ENCODE assay signal across 10 cellular contexts in the genomic region with DNA sequence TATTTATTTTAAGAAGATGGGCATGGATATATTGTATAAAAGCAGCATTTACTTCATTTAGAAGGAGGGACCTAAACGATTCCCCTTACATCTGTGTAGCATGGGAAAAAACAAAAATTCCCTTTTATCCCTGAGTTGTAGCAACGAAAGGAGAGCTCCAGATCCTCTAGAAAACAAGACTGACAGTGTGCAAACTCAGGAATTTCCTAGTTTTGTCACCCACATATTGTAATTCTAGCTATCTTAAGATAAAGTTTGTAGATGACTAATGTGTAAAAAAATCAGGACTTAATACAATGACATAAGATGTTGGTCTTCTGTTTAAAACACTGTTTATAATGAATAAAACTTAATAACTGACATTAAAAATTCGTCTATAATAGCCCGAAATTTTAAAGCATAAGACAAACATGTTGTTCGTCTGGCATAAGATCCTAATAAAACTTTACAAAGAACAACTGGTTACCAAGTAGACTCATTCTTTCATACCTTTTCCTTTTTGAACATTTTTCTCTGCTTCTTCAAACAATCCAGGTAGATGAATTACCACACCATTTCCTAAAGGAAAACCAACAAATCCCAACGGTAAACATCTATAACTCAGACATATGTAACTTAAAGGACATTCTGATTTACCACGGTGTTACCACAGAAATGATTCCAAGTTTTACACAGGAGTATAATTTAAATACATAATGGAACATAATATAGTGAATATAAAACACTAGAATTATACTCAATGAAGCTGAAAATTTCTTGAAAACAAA. TPM values are rescaled to one million over a fixed set of nuclear protein-coding genes. Genes with fewer than 3 reads are reported as not detected.
DNase-seq lines count a peak whose midpoint lies in the region; ATAC-seq lines count a peak whose summit lies in the region.
"Had no signal": no experiment of that assay in that cellular context is flagged by ENCODE, and none has a peak within 500 bp of the region (broad histone marks: within the 10 kb centered on the region; RNA-seq: fewer than 3 reads in every experiment).

No MANE protein-coding gene starts in this region.

- no peaks in the 10 kb centered on the region for H3K9me3 Mint-ChIP-seq in activated naive CD4-positive, alpha-beta T cell treated with anti-CD3 and anti-CD28 coated beads, Interleukin-2, amount 50 U/mL, for 24 hours
- H3K9me3 Mint-ChIP-seq in activated T-helper 2 cell treated with anti-CD3 and anti-CD28 coated beads, Interferon-gamma antibody, Interleukin-2, Interleukin-4, amounts not matched to agents 10 μg/mL and 5 μg/mL and 100 μg/mL, durations not matched to agents 14 hours and 24 hours and 36 hours, result no peaks in the 10 kb centered on the region
- H3K9me3 Mint-ChIP-seq in stimulated activated effector memory CD8-positive, alpha-beta T cell treated with anti-CD3 and anti-CD28 coated beads, Interleukin-12 subunit alpha, Interleukin-12 subunit beta, amount 100 ng/mL, for 72 hours, result no peaks in the 10 kb centered on the region
- H3K9me3 Mint-ChIP-seq: naive B cell had no signal

- DNase-seq in activated naive CD4-positive, alpha-beta T cell treated with anti-CD3 and anti-CD28 coated beads, Interleukin-2, amount 50 U/mL, for 16 hours, result no peak
- no peak for DNase-seq in activated T-helper 2 cell treated with anti-CD3 and anti-CD28 coated beads, Interferon-gamma antibody, Interleukin-2, Interleukin-4, amounts not matched to agents 10 μg/mL and 5 μg/mL and 100 μg/mL, durations not matched to agents 14 hours and 24 hours and 36 hours (ENCODE audit: low spot score)
- DNase-seq in fibroblast of peridontal ligament (ENCODE audit: extremely low read depth) (peak; percentile 8), T-helper 17 cell (no peak), SW 1271 (lab: John Stamatoyannopoulos, UW) (no peak)
- no peak for DNase-seq in stimulated activated effector memory CD8-positive, alpha-beta T cell treated with anti-CD3 and anti-CD28 coated beads, Interleukin-12 subunit alpha, Interleukin-12 subunit beta, amount 100 ng/mL, for 72 hours (ENCODE audit: low spot score in 2 of 2)
- DNase-seq: activated CD8-positive, alpha-beta memory T cell treated with anti-CD3 and anti-CD28 coated beads, Interleukin-2, amount 50 U/mL, for 4 hours; naive B cell had no signal

- H3K27me3 Mint-ChIP-seq in activated naive CD4-positive, alpha-beta T cell treated with anti-CD3 and anti-CD28 coated beads, Interleukin-2, amount 50 U/mL, for 24 hours, result no peaks in the 10 kb centered on the region
- no peaks in the 10 kb centered on the region for H3K27me3 Mint-ChIP-seq in activated T-helper 2 cell treated with anti-CD3 and anti-CD28 coated beads, Interferon-gamma antibody, Interleukin-2, Interleukin-4, amounts not matched to agents 10 μg/mL and 5 μg/mL and 100 μg/mL, durations not matched to agents 14 hours and 24 hours and 36 hours (ENCODE audit: low read depth)
- H3K27me3 Mint-ChIP-seq in T-helper 17 cell, result no peaks in the 10 kb centered on the region
- H3K27me3 Mint-ChIP-seq: naive B cell had no signal

- H3K4me1 Mint-ChIP-seq in activated naive CD4-positive, alpha-beta T cell treated with anti-CD3 and anti-CD28 coated beads, Interleukin-2, amount 50 U/mL, for 24 hours, result peaks cover 51% of the 10 kb centered on the region
- H3K4me1 Mint-ChIP-seq in activated T-helper 2 cell treated with anti-CD3 and anti-CD28 coated beads, Interferon-gamma antibody, Interleukin-2, Interleukin-4, amounts not matched to agents 10 μg/mL and 5 μg/mL and 100 μg/mL, durations not matched to agents 14 hours and 24 hours and 36 hours (ENCODE audit: low read depth), result peaks cover 31% of the 10 kb centered on the region
- peaks cover 33% of the 10 kb centered on the region for H3K4me1 Mint-ChIP-seq in stimulated activated effector memory CD8-positive, alpha-beta T cell treated with anti-CD3 and anti-CD28 coated beads, Interleukin-12 subunit alpha, Interleukin-12 subunit beta, amount 100 ng/mL, for 72 hours
- peaks cover 22% of the 10 kb centered on the region for H3K4me1 Mint-ChIP-seq in T-helper 17 cell

- H3K4me3 Mint-ChIP-seq in activated naive CD4-positive, alpha-beta T cell treated with anti-CD3 and anti-CD28 coated beads, Interleukin-2, amount 50 U/mL, for 24 hours, result peak overlapping the region; percentile 77
- no peak overlapping the region for H3K4me3 Mint-ChIP-seq in activated T-helper 2 cell treated with anti-CD3 and anti-CD28 coated beads, Interferon-gamma antibody, Interleukin-2, Interleukin-4, amounts not matched to agents 10 μg/mL and 5 μg/mL and 100 μg/mL, durations not matched to agents 14 hours and 24 hours and 36 hours (ENCODE audit: low read depth)
- H3K4me3 Mint-ChIP-seq in stimulated activated effector memory CD8-positive, alpha-beta T cell treated with anti-CD3 and anti-CD28 coated beads, Interleukin-12 subunit alpha, Interleukin-12 subunit beta, amount 100 ng/mL, for 72 hours, result no peak overlapping the region
- no peak overlapping the region for H3K4me3 Mint-ChIP-seq in T-helper 17 cell
- H3K4me3 Mint-ChIP-seq: naive B cell had no signal

- peak overlapping the region; percentile 98 for H3K27ac Mint-ChIP-seq in activated naive CD4-positive, alpha-beta T cell treated with anti-CD3 and anti-CD28 coated beads, Interleukin-2, amount 50 U/mL, for 24 hours
- H3K27ac Mint-ChIP-seq in activated T-helper 2 cell treated with anti-CD3 and anti-CD28 coated beads, Interferon-gamma antibody, Interleukin-2, Interleukin-4, amounts not matched to agents 10 μg/mL and 5 μg/mL and 100 μg/mL, durations not matched to agents 14 hours and 24 hours and 36 hours, result peak overlapping the region; percentile 93
- peak overlapping the region; percentile 83 for H3K27ac Mint-ChIP-seq in stimulated activated effector memory CD8-positive, alpha-beta T cell treated with anti-CD3 and anti-CD28 coated beads, Interleukin-12 subunit alpha, Interleukin-12 subunit beta, amount 100 ng/mL, for 72 hours
- no peak overlapping the region for H3K27ac Mint-ChIP-seq in T-helper 17 cell

- H3K36me3 Mint-ChIP-seq in activated naive CD4-positive, alpha-beta T cell treated with anti-CD3 and anti-CD28 coated beads, Interleukin-2, amount 50 U/mL, for 24 hours, result peaks cover 15% of the 10 kb centered on the region
- H3K36me3 Mint-ChIP-seq in activated T-helper 2 cell treated with anti-CD3 and anti-CD28 coated beads, Interferon-gamma antibody, Interleukin-2, Interleukin-4, amounts not matched to agents 10 μg/mL and 5 μg/mL and 100 μg/mL, durations not matched to agents 14 hours and 24 hours and 36 hours (ENCODE audit: low read depth), result peaks cover 49% of the 10 kb centered on the region
- peaks cover 63% of the 10 kb centered on the region for H3K36me3 Mint-ChIP-seq in stimulated activated effector memory CD8-positive, alpha-beta T cell treated with anti-CD3 and anti-CD28 coated beads, Interleukin-12 subunit alpha, Interleukin-12 subunit beta, amount 100 ng/mL, for 72 hours
- H3K36me3 Mint-ChIP-seq in T-helper 17 cell (ENCODE audit: low read depth), result peaks cover 3% of the 10 kb centered on the region

- no peak for ATAC-seq in stimulated activated effector memory CD8-positive, alpha-beta T cell treated with anti-CD3 and anti-CD28 coated beads, Interleukin-12 subunit alpha, Interleukin-12 subunit beta, amount 100 ng/mL, for 72 hours
- ATAC-seq in HG02588 (IDR thresholded peaks at IDR 0.05; ENCODE audit: unreplicated experiment) (no peak), T-helper 17 cell (no peak)

- intact Hi-C loops in activated T-helper 2 cell treated with anti-CD3 and anti-CD28 coated beads, Interferon-gamma antibody, Interleukin-2, Interleukin-4, amounts not matched to agents 10 μg/mL and 5 μg/mL and 100 μg/mL, durations not matched to agents 14 hours and 24 hours and 36 hours (cut with micrococcal nuclease), result loop anchor here (1.0 kb wide), 1 partner anchor 14 kb away; no protein-coding TSS in a partner anchor

- no peaks in the 10 kb centered on the region for H3K9me3 ChIP-seq in T-helper 17 cell (ENCODE audit: control insufficient read depth, low read length, poor library complexity, severe bottlenecking)

RNA-seq across cellular contexts. Expression of gene ADSS2, which starts 15.2 kb away (rescaled TPM):
- 66.1 and 66.3 TPM in 2 replicates for total RNA-seq in activated T-helper 2 cell treated with anti-CD3 and anti-CD28 coated beads, Interferon-gamma antibody, Interleukin-2, Interleukin-4, amounts not matched to agents 10 μg/mL and 5 μg/mL and 100 μg/mL, durations not matched to agents 14 hours and 24 hours and 36 hours
- total RNA-seq in T-helper 17 cell, result 10 to 100 TPM; 44.6 to 48.1 TPM

RNA-seq across cellular contexts. Expression of gene CATSPERE, which starts 24.6 kb away (rescaled TPM):
- total RNA-seq in activated T-helper 2 cell treated with anti-CD3 and anti-CD28 coated beads, Interferon-gamma antibody, Interleukin-2, Interleukin-4, amounts not matched to agents 10 μg/mL and 5 μg/mL and 100 μg/mL, durations not matched to agents 14 hours and 24 hours and 36 hours, result 0.18 and 0.25 TPM in 2 replicates
- under 1 TPM; 0.18 to 0.47 TPM for total RNA-seq in T-helper 17 cell
